1 cellular context compared by ENCODE assay signal in the genomic region with DNA sequence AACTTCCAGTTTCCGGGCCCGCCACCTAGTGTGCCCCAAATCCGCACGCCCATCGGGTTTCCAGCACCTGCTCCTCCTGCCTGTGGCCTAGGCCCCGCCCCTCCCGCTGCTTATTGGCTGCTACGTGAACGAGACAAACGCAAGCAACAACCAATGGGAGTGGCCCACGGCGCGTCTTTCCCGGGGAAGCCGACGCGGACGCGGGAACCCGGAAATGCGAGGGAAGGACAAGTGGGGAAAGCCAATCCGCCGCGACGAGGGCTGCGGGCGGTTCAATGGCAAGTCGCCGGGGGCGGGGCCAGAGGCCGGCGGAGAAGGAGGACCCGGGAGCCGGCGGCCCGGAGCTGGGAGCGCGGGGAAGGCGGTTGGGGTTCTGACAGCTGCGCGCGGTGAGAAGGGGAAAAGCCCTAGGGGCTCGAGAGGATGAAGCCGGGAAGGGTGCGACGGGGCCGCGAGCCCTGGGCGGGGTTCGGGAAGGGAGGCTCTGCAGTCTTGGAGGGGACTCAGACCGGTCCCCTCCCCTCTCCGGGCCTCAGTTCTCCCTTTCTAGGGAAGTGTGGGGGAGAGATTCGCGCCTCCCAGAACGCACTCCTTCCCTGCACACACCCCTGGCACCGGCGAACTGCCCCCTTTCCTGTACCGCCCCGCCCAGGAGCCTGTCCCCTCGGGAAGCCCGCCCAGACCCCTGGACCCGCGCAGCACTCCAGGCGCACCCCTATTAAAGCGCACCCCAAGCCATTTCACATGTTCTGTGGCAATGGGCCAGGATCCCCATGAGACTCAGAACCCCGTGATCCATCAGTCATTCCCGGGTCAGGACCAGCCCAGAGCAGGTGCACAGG.
TF ChIP-seq lines count a peak whose summit lies in the region.

A gene (plus strand): TSS at position 305 of the 842 bp plus-strand sequence. CDS start 1,696 bp downstream, outside the sequence.

TF ChIP-seq in K562, 482 proteins besides CTCF, POLR2A, EP300 and RAD21 (continued from another document):
- peak in 1 of 2 experiments; percentile 8; a peak in 1 of 4 replicates for TF ChIP-seq RCOR1 (IDR thresholded peaks at IDR 0.05; ENCODE audit: borderline replicate concordance in 1 of 2, low read depth in 2 of 2, low read length in 2 of 2)
- TF ChIP-seq, protein P1, sequence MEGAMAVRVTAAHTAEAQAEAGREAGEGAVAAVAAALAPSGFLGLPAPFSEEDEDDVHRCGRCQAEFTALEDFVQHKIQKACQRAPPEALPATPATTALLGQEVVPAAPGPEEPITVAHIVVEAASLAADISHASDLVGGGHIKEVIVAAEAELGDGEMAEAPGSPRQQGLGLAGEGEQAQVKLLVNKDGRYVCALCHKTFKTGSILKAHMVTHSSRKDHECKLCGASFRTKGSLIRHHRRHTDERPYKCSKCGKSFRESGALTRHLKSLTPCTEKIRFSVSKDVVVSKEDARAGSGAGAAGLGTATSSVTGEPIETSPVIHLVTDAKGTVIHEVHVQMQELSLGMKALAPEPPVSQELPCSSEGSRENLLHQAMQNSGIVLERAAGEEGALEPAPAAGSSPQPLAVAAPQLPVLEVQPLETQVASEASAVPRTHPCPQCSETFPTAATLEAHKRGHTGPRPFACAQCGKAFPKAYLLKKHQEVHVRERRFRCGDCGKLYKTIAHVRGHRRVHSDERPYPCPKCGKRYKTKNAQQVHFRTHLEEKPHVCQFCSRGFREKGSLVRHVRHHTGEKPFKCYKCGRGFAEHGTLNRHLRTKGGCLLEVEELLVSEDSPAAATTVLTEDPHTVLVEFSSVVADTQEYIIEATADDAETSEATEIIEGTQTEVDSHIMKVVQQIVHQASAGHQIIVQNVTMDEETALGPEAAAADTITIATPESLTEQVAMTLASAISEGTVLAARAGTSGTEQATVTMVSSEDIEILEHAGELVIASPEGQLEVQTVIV (CRISPR knock-in tag; IDR thresholded peaks at IDR 0.05; ENCODE audit: borderline replicate concordance), result no peak
- TF ChIP-seq HEY1 (CRISPR knock-in tag; IDR thresholded peaks at IDR 0.05; ENCODE audit: borderline replicate concordance), result no peak
- no peak for TF ChIP-seq MCM3 (IDR thresholded peaks at IDR 0.05)
- peak; percentile 82 for TF ChIP-seq LCOR (CRISPR knock-in tag; IDR thresholded peaks at IDR 0.05)
- TF ChIP-seq SIN3A (IDR thresholded peaks at IDR 0.05; ENCODE audit: borderline replicate concordance in 2 of 2, control insufficient read depth in 1 of 2, low read depth in 2 of 2, low read length in 2 of 2), result peak in 1 of 2 experiments; percentile 48; a peak in 2 of 4 replicates
- 0 out of 4 replicates have a peak, but pooled peaks of 1 of the 2 experiments have one; percentile 15 for TF ChIP-seq FOXA3 (CRISPR knock-in tag; conservative IDR thresholded peaks at IDR 0.05 in 1 of 2, IDR thresholded peaks at IDR 0.05 in 1 of 2)
- no peak for TF ChIP-seq KAT8 (IDR thresholded peaks at IDR 0.05; ENCODE audit: low read depth)
- 0 out of 2 replicates have a peak, but pooled peaks have one; percentile 5 for TF ChIP-seq JUND (IDR thresholded peaks at IDR 0.05; ENCODE audit: borderline replicate concordance, low read depth, low read length)
- no peak for TF ChIP-seq JUND (tag; IDR thresholded peaks at IDR 0.05; ENCODE audit: borderline replicate concordance, low read depth, low read length)
- TF ChIP-seq ZNF444 (CRISPR knock-in tag; IDR thresholded peaks at IDR 0.05), result no peak
- TF ChIP-seq MAZ (CRISPR knock-in tag; conservative IDR thresholded peaks at IDR 0.05 in 1 of 2, IDR thresholded peaks at IDR 0.05 in 1 of 2), result peak in 1 of 2 experiments; percentile 40; a peak in 1 of 4 replicates
- no peak for TF ChIP-seq TOE1 (IDR thresholded peaks at IDR 0.05; ENCODE audit: borderline replicate concordance)
- TF ChIP-seq TOE1 (CRISPR knock-in tag; IDR thresholded peaks at IDR 0.05; ENCODE audit: borderline replicate concordance, low read depth), result 0 out of 2 replicates have a peak, but pooled peaks have one; percentile 56
- TF ChIP-seq, protein P2, sequence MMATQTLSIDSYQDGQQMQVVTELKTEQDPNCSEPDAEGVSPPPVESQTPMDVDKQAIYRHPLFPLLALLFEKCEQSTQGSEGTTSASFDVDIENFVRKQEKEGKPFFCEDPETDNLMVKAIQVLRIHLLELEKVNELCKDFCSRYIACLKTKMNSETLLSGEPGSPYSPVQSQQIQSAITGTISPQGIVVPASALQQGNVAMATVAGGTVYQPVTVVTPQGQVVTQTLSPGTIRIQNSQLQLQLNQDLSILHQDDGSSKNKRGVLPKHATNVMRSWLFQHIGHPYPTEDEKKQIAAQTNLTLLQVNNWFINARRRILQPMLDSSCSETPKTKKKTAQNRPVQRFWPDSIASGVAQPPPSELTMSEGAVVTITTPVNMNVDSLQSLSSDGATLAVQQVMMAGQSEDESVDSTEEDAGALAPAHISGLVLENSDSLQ (IDR thresholded peaks at IDR 0.05), result peak; percentile 99
- TF ChIP-seq TBP (optimal IDR thresholded peaks at IDR 0.05; ENCODE audit: low read depth, low read length), result peak; percentile 52
- TF ChIP-seq NEUROD1 (IDR thresholded peaks at IDR 0.05; ENCODE audit: borderline replicate concordance, low read depth, low read length, partially characterized antibody), result peak; percentile 90
- peak; percentile 44; the same call in 1 of the 2 replicates for TF ChIP-seq FOXP1 (CRISPR knock-in tag; IDR thresholded peaks at IDR 0.05)
- peak; percentile 89 for TF ChIP-seq SP1 (CRISPR knock-in tag; IDR thresholded peaks at IDR 0.05)
- no peak for TF ChIP-seq ZNF436 (CRISPR knock-in tag; IDR thresholded peaks at IDR 0.05)
- peak; percentile 93 for TF ChIP-seq RBFOX2 (IDR thresholded peaks at IDR 0.05; ENCODE audit: low read depth, low read length)
- no peak for TF ChIP-seq XRCC5 (IDR thresholded peaks at IDR 0.05; ENCODE audit: low read depth, low read length)
- peak; percentile 42; the same call in 1 of the 2 replicates for TF ChIP-seq FOXK1 (CRISPR knock-in tag; IDR thresholded peaks at IDR 0.05; ENCODE audit: borderline replicate concordance)
- TF ChIP-seq YY1 (IDR thresholded peaks at IDR 0.05; ENCODE audit: borderline replicate concordance in 1 of 3, control insufficient read depth in 1 of 3, extremely low read depth in 1 of 3, insufficient read depth in 3 of 3, insufficient read length in 1 of 3, insufficient replicate concordance in 2 of 3, low read depth in 1 of 3, low read length in 2 of 3), result peak in 1 of 3 experiments; percentile 25
- no peak for TF ChIP-seq CBX8 (IDR thresholded peaks at IDR 0.05; ENCODE audit: borderline replicate concordance, extremely low read depth, low read depth, low read length, poor library complexity, severe bottlenecking)
- no peak for TF ChIP-seq NFATC3 (IDR thresholded peaks at IDR 0.05)
- TF ChIP-seq HMGN3 (IDR thresholded peaks at IDR 0.05; ENCODE audit: borderline replicate concordance, extremely low read depth, insufficient read length, low read depth, low read length), result no peak
- peak; percentile 94 for TF ChIP-seq MBD2 (IDR thresholded peaks at IDR 0.05; ENCODE audit: borderline replicate concordance, low read depth)
- TF ChIP-seq EGR1 (conservative IDR thresholded peaks at IDR 0.05), result no peak
- peak; percentile 51; the same call in 1 of the 2 replicates for TF ChIP-seq POLR2AphosphoS5 (IDR thresholded peaks at IDR 0.05; ENCODE audit: control insufficient read depth, insufficient read depth, low read depth, low read length)
- TF ChIP-seq FOS (IDR thresholded peaks at IDR 0.05; ENCODE audit: extremely low read depth, insufficient read length), result peak; percentile 89
- peak; percentile 54 for TF ChIP-seq FIP1L1 (IDR thresholded peaks at IDR 0.05; ENCODE audit: low read depth, low read length, poor library complexity, severe bottlenecking)
- TF ChIP-seq BRD9 (IDR thresholded peaks at IDR 0.05; ENCODE audit: low read depth, partially characterized antibody), result no peak
- no peak for TF ChIP-seq ZC3H4 (CRISPR knock-in tag; IDR thresholded peaks at IDR 0.05; ENCODE audit: borderline replicate concordance)
- no peak for TF ChIP-seq NFRKB (IDR thresholded peaks at IDR 0.05; ENCODE audit: low read depth)
- TF ChIP-seq HNRNPK (IDR thresholded peaks at IDR 0.05; ENCODE audit: low read depth, low read length, poor library complexity, severe bottlenecking), result no peak
- no peak for TF ChIP-seq SMAD1 (IDR thresholded peaks at IDR 0.05; ENCODE audit: low read depth, low read length, partially characterized antibody)
- TF ChIP-seq SMARCA4 (IDR thresholded peaks at IDR 0.05), result no peak
- peak; percentile 56; the same call in 1 of the 2 replicates for TF ChIP-seq MYC (IDR thresholded peaks at IDR 0.05; ENCODE audit: low read depth, low read length)
- TF ChIP-seq MYC (CRISPR knock-in tag; IDR thresholded peaks at IDR 0.05; ENCODE audit: borderline replicate concordance, low read depth), result no peak; the same call in 1 of the 2 replicates
- TF ChIP-seq, protein P3, sequence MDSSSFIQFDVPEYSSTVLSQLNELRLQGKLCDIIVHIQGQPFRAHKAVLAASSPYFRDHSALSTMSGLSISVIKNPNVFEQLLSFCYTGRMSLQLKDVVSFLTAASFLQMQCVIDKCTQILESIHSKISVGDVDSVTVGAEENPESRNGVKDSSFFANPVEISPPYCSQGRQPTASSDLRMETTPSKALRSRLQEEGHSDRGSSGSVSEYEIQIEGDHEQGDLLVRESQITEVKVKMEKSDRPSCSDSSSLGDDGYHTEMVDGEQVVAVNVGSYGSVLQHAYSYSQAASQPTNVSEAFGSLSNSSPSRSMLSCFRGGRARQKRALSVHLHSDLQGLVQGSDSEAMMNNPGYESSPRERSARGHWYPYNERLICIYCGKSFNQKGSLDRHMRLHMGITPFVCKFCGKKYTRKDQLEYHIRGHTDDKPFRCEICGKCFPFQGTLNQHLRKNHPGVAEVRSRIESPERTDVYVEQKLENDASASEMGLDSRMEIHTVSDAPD (CRISPR knock-in tag; IDR thresholded peaks at IDR 0.05), result no peak
- TF ChIP-seq KDM5B (IDR thresholded peaks at IDR 0.05; ENCODE audit: insufficient replicate concordance, low read depth, low read length), result peak; percentile 84
- peak; percentile 17; the same call in 1 of the 2 replicates for TF ChIP-seq CTBP1 (IDR thresholded peaks at IDR 0.05; ENCODE audit: borderline replicate concordance)
- peak in 1 of 2 experiments; percentile 67; a peak in 1 of 4 replicates for TF ChIP-seq HDAC1 (IDR thresholded peaks at IDR 0.05)
- TF ChIP-seq POLR2B (IDR thresholded peaks at IDR 0.05; ENCODE audit: low read depth, partially characterized antibody), result peak; percentile 70
- TF ChIP-seq NRF1 (conservative IDR thresholded peaks at IDR 0.05 in 1 of 2, IDR thresholded peaks at IDR 0.05 in 1 of 2), result peak; percentile 73 to 79
- TF ChIP-seq HMG20A (CRISPR knock-in tag; conservative IDR thresholded peaks at IDR 0.05), result no peak
- TF ChIP-seq SREBF1 (IDR thresholded peaks at IDR 0.05; ENCODE audit: borderline replicate concordance, low read depth, low read length), result no peak
- no peak for TF ChIP-seq BRD4 (IDR thresholded peaks at IDR 0.05)
- TF ChIP-seq TSC22D4 (tag; IDR thresholded peaks at IDR 0.05), result no peak
- TF ChIP-seq ZNF586 (CRISPR knock-in tag; conservative IDR thresholded peaks at IDR 0.05), result no peak
- TF ChIP-seq, protein P4, sequence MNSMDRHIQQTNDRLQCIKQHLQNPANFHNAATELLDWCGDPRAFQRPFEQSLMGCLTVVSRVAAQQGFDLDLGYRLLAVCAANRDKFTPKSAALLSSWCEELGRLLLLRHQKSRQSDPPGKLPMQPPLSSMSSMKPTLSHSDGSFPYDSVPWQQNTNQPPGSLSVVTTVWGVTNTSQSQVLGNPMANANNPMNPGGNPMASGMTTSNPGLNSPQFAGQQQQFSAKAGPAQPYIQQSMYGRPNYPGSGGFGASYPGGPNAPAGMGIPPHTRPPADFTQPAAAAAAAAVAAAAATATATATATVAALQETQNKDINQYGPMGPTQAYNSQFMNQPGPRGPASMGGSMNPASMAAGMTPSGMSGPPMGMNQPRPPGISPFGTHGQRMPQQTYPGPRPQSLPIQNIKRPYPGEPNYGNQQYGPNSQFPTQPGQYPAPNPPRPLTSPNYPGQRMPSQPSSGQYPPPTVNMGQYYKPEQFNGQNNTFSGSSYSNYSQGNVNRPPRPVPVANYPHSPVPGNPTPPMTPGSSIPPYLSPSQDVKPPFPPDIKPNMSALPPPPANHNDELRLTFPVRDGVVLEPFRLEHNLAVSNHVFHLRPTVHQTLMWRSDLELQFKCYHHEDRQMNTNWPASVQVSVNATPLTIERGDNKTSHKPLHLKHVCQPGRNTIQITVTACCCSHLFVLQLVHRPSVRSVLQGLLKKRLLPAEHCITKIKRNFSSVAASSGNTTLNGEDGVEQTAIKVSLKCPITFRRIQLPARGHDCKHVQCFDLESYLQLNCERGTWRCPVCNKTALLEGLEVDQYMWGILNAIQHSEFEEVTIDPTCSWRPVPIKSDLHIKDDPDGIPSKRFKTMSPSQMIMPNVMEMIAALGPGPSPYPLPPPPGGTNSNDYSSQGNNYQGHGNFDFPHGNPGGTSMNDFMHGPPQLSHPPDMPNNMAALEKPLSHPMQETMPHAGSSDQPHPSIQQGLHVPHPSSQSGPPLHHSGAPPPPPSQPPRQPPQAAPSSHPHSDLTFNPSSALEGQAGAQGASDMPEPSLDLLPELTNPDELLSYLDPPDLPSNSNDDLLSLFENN (IDR thresholded peaks at IDR 0.05; ENCODE audit: low read depth in 2 of 2, low read length in 2 of 2), result 0 out of 4 replicates have a peak, but pooled peaks of 1 of the 2 experiments have one; percentile 35
- no peak for TF ChIP-seq RBM22 (IDR thresholded peaks at IDR 0.05; ENCODE audit: low read depth, low read length, poor library complexity, severe bottlenecking)
- peak; percentile 71 for TF ChIP-seq U2AF1 (optimal IDR thresholded peaks at IDR 0.05; ENCODE audit: low read depth, low read length)
- TF ChIP-seq SAP30 (IDR thresholded peaks at IDR 0.05; ENCODE audit: borderline replicate concordance, insufficient read depth, low read depth, low read length, poor library complexity, severe bottlenecking), result peak; percentile 85
TF ChIP-seq in K562: peak in this region for 86.
